29 cellular contexts compared by ENCODE assay signal in the genomic region with DNA sequence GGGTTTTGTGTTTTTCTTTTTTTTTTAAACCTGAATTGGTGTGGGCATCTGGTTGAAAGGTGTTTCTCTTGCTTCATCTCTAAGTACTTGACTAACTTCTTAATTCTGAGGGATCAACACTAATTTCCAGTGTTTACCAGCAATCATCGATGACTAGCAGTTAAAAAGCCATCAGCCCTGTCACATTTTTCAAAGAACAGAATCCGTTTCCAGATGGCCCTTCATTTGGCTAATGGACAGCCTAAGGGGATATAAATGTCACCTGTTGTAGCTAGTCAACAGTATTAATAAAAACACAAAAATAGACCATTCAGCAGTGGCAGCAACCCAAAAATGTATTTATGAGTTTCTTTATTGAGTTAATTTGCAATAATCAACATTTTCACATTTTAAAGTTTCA.
"Had no signal": no experiment of that assay in that cellular context is flagged by ENCODE, and none has a peak within 500 bp of the region (broad histone marks: within the 10 kb centered on the region; RNA-seq: fewer than 3 reads in every experiment).

No MANE protein-coding gene starts in this region.

- H3K36me3 ChIP-seq: breast epithelium, heart left ventricle, neural progenitor cell, sigmoid colon, uterus had no signal

- DNase-seq: activated CD4-positive, alpha-beta memory T cell treated with anti-CD3 and anti-CD28 coated beads, Interleukin-2, amount 10 ng/mL, durations not matched to agents 7 days and 5 days; activated CD4-positive, alpha-beta T cell treated with anti-CD3 and anti-CD28 coated beads for 1 hour; activated CD4-positive, alpha-beta T cell treated with anti-CD3 and anti-CD28 coated beads, Interleukin-2, amount 10 ng/mL, durations not matched to agents 7 days and 5 days; activated CD8-positive, alpha-beta memory T cell treated with anti-CD3 and anti-CD28 coated beads, Interleukin-2, amount 50 U/mL, for 48 hours; activated gamma-delta T cell treated with Interleukin-2 at 50 U/mL for 16 hours; activated naive CD8-positive, alpha-beta T cell treated with anti-CD3 and anti-CD28 coated beads, Interleukin-2, amount 50 U/mL, for 24 hours; activated T-cell treated with anti-CD3 and anti-CD28 coated beads, Interleukin-2, amount 50 U/mL, for 4 hours; amygdala; central memory CD4-positive, alpha-beta T cell; foreskin fibroblast; heart left ventricle; hypothalamus; mesendoderm; natural killer cell; occipital lobe; psoas muscle; sigmoid colon; small intestine; stimulated activated CD4-positive, alpha-beta T cell treated with anti-CD3 and anti-CD28 coated beads, Interleukin-4, amount 100 ng/mL, for 24 hours; substantia nigra; uterus had no signal

- H3K9me3 ChIP-seq: breast epithelium, heart left ventricle, psoas muscle, sigmoid colon, uterus had no signal

- H3K4me1 ChIP-seq: breast epithelium, heart left ventricle, neural progenitor cell, parathyroid adenoma, psoas muscle, sigmoid colon, uterus had no signal

- H3K4me3 ChIP-seq: breast epithelium, heart left ventricle, lung, neural progenitor cell, psoas muscle, sigmoid colon, uterus had no signal

- H3K27ac ChIP-seq: breast epithelium, heart left ventricle, neural progenitor cell, parathyroid adenoma, psoas muscle, sigmoid colon, uterus had no signal

- ATAC-seq: activated naive CD8-positive, alpha-beta T cell treated with anti-CD3 and anti-CD28 coated beads, Interleukin-2, amount 50 U/mL, for 24 hours; activated T-cell treated with anti-CD3 and anti-CD28 coated beads, Interleukin-2, amount 50 U/mL, for 4 hours; activated T-helper 17 cell treated with anti-CD3 and anti-CD28 coated beads, Interleukin-2, amount 50 U/mL, for 72 hours; heart left ventricle; left lobe of liver; natural killer cell; psoas muscle; stimulated activated effector memory CD8-positive, alpha-beta T cell treated with anti-CD3 and anti-CD28 coated beads, Interleukin-12 subunit alpha, Interleukin-12 subunit beta, amount 100 ng/mL, for 72 hours; WTC11 had no signal

- H3K27me3 ChIP-seq: breast epithelium, heart left ventricle, neural progenitor cell, sigmoid colon, uterus had no signal
